Comparison of ENCODE assay signal across 14 cellular contexts in genomic region chr10:32942081-32942480, GRCh38. TPM values are rescaled to one million over a fixed set of nuclear protein-coding genes. Genes with fewer than 3 reads are reported as not detected.
DNase-seq lines count a peak whose midpoint lies in the region; ATAC-seq and TF ChIP-seq lines count a peak whose summit lies in the region.
"Had no signal": no experiment of that assay in that cellular context is flagged by ENCODE, and none has a peak within 500 bp of the region (broad histone marks: within the 10 kb centered on the region; RNA-seq: fewer than 3 reads in every experiment).

No MANE protein-coding gene starts in this region.

- peaks cover 59% of the 10 kb centered on the region for H3K36me3 ChIP-seq in OCI-LY7 (ENCODE audit: insufficient read depth, low read length)
- no peaks in the 10 kb centered on the region for H3K36me3 ChIP-seq in spleen

- peaks cover 91% of the 10 kb centered on the region for H3K36me3 Mint-ChIP-seq in Calu3 (ENCODE audit: insufficient read depth, unreplicated experiment)

- WGBS in spleen, 5 donors: 79 to 89% (median 88%) methylated on average over 1 of the region's 1 CpG

- H3K27ac ChIP-seq in OCI-LY7 (ENCODE audit: low read depth, low read length, poor library complexity, severe bottlenecking): peak overlapping the region; percentile 3
- peak overlapping the region; percentile 63 for H3K27ac ChIP-seq in epithelial cell of prostate
- peak overlapping the region in 6 of 8 donors; percentile 20 to 82 (median 60) for H3K27ac ChIP-seq in spleen
- H3K27ac ChIP-seq: body of pancreas, SK-N-MC had no signal

- no peak for TF ChIP-seq POLR2A in spleen (IDR thresholded peaks at IDR 0.05)

- no peaks in the 10 kb centered on the region for H3K27me3 Mint-ChIP-seq in Calu3 (ENCODE audit: unreplicated experiment)

- H3K27ac Mint-ChIP-seq in Calu3 (ENCODE audit: unreplicated experiment): peak overlapping the region; percentile 51

- TF ChIP-seq CTCF in Calu3 (IDR thresholded peaks at IDR 0.05; ENCODE audit: unreplicated experiment): no peak
- no peak for TF ChIP-seq CTCF in OCI-LY7 (conservative IDR thresholded peaks at IDR 0.05; ENCODE audit: low read length)
- TF ChIP-seq CTCF in spleen (IDR thresholded peaks at IDR 0.05 in 8 of 11, conservative IDR thresholded peaks at IDR 0.05 in 3 of 11): no peak

- H3K9me3 ChIP-seq in OCI-LY7 (ENCODE audit: low read length) (no peaks in the 10 kb centered on the region), spleen (no peaks in the 10 kb centered on the region)
- H3K9me3 ChIP-seq: body of pancreas had no signal

- H3K4me3 ChIP-seq in OCI-LY7 (ENCODE audit: low read depth, low read length, poor library complexity, severe bottlenecking) (no peak overlapping the region), spleen (no peak overlapping the region)
- H3K4me3 ChIP-seq: body of pancreas, SK-N-MC had no signal

- ATAC-seq in HG02981 (IDR thresholded peaks at IDR 0.05; ENCODE audit: unreplicated experiment) (no peak), HG03039 (IDR thresholded peaks at IDR 0.05; ENCODE audit: unreplicated experiment) (no peak), HG03460 (IDR thresholded peaks at IDR 0.05; ENCODE audit: unreplicated experiment) (no peak)
- ATAC-seq: body of pancreas had no signal

- H3K79me2 ChIP-seq in OCI-LY7 (ENCODE audit: insufficient read depth, low read depth, low read length): peaks cover 100% of the 10 kb centered on the region

- H3K9me3 Mint-ChIP-seq in Calu3 (ENCODE audit: low read depth, unreplicated experiment): no peaks in the 10 kb centered on the region

- no peaks in the 10 kb centered on the region for H3K27me3 ChIP-seq in spleen (replicated peaks in 1 of 7)
- H3K27me3 ChIP-seq: body of pancreas had no signal

- peak overlapping the region; percentile 68 for H3K4me2 ChIP-seq in OCI-LY7 (ENCODE audit: low read length)

- no peak overlapping the region for H2AFZ ChIP-seq in OCI-LY7 (ENCODE audit: low read length)
- H2AFZ ChIP-seq: parathyroid adenoma had no signal

- DNase-seq in Calu3: no peak
- no peak for DNase-seq in OCI-LY7 (ENCODE audit: low spot score)
- DNase-seq in epithelial cell of prostate (ENCODE audit: low read depth, low spot score): no peak
- DNase-seq in spleen: no peak
- DNase-seq: activated gamma-delta T cell, body of pancreas, foreskin fibroblast, midbrain, NCI-H2171 had no signal

- BruUV-seq in Calu3 (replicated peaks; lab: Mats Ljungman, UMichigan) (no TSS peak), OCI-LY7 (replicated peaks; lab: Mats Ljungman, UMichigan) (no TSS peak)

- CTCF ChIA-PET in Calu3 (lab: Charles Lee): no interaction called here
- CTCF ChIA-PET in OCI-LY7 (lab: Charles Lee; ENCODE audit: unreplicated experiment): no interaction called here

- intact Hi-C loops in Calu3 (cut with micrococcal nuclease; ENCODE audit: unreplicated experiment): loop anchor here (5.0 kb wide), 1 partner anchor 35 kb away; no protein-coding TSS in a partner anchor
- intact Hi-C loops in OCI-LY7 (cut with micrococcal nuclease; ENCODE audit: unreplicated experiment): no loop called here
- intact Hi-C loops in spleen (cut with DNase I; ENCODE audit: low total_unique reads): no loop called here

- peaks cover 33% of the 10 kb centered on the region for H4K20me1 ChIP-seq in OCI-LY7 (ENCODE audit: insufficient read depth, low read length)

- POLR2A ChIA-PET in OCI-LY7 (lab: Charles Lee): interaction anchor here (0.7 to 3.0 kb wide), 7 partner anchors 8 to 1021 kb away, joined by 3 to 14 read pairs (median 6); no protein-coding TSS in a partner anchor

- H3K9me2 ChIP-seq in OCI-LY7 (ENCODE audit: insufficient read depth, low read length): no peaks in the 10 kb centered on the region

- peak overlapping the region; percentile 25 for H3K4me3 Mint-ChIP-seq in Calu3 (ENCODE audit: low read depth, unreplicated experiment)

- H3K4me1 ChIP-seq in OCI-LY7 (ENCODE audit: insufficient read depth, low read length, poor library complexity, severe bottlenecking) (peaks cover 78% of the 10 kb centered on the region), spleen (peaks cover 57 to 95% (median 78%) of the 10 kb centered on the region in 6 donors)

- peaks cover 66% of the 10 kb centered on the region for H3K4me1 Mint-ChIP-seq in Calu3 (ENCODE audit: low read depth, unreplicated experiment)

RNA-seq across cellular contexts. Expression of gene ITGB1, which starts 15.9 kb away (rescaled TPM):
- total RNA-seq in Calu3 (2022) (1,388 and 1,455 TPM in 2 replicates), OCI-LY7 (2022) (167 and 199 TPM in 2 replicates), spleen (100 to 1,000 TPM; 242 to 555 (median 365) TPM)
- total RNA-seq in OCI-LY7 (2014; rRNA removed; shearing (Covaris generic)): 165 and 179 TPM in 2 replicates
- polyA plus RNA-seq in spleen: 10 to 100 TPM; 31.5 to 65.3 (median 54.3) TPM

Comparison
In these comparisons a context has a peak if more than half of its experiments do, and no peak if none do; other contexts are left out.
1. H3K27ac ChIP-seq: peak in every context shown above with its lines; median percentile 63 in epithelial cell of prostate; 60 in spleen; 3 in OCI-LY7.